ENCODE assay signal across 34 cellular contexts in genomic region chr3:48647714-48648113, GRCh38.
"Had no signal": no experiment of that assay in that cellular context is flagged by ENCODE, and none has a peak within 500 bp of the region (broad histone marks: within the 10 kb centered on the region; RNA-seq: fewer than 3 reads in every experiment).

No MANE protein-coding gene starts in this region.

- H3K4me2 ChIP-seq: KMS-11 had no signal

- DNase-seq: Karpas-422, Kasumi-1, MG63, MM.1S, MV-4-11, NCI-H1048, NCI-H1092, NCI-H1092 treated with DMSO at 0.1 percent for 48 hours, NCI-H1105, NCI-H1105 treated with DMSO at 0.1 percent for 48 hours, NCI-H1417, NCI-H1417 treated with DMSO at 0.1 percent for 48 hours, NCI-H1436, NCI-H1436 treated with DMSO at 0.1 percent for 48 hours, NCI-H146, NCI-H1694, NCI-H1694 treated with DMSO at 0.1 percent for 48 hours, NCI-H187, NCI-H187 treated with DMSO at 0.1 percent for 48 hours, NCI-H1930, NCI-H2029, NCI-H2029 treated with DMSO at 0.1 percent for 48 hours, NCI-H2081, NCI-H2081 treated with DMSO at 0.1 percent for 48 hours, NCI-H2107, NCI-H2171, NCI-H2171 treated with DMSO at 0.1 percent for 48 hours, NCI-H2227 treated with DMSO at 0.1 percent for 48 hours, NCI-H226, NCI-H345, NCI-H446, NCI-H446 treated with DMSO at 0.1 percent for 48 hours, NCI-H510A had no signal

- H3K4me3 ChIP-seq: MG63 had no signal

- H3K9me3 ChIP-seq: MG63 had no signal

- H3K9ac ChIP-seq: KMS-11 had no signal

- H3K27ac ChIP-seq: KMS-11 had no signal

- H3K27me3 ChIP-seq: MG63 had no signal

- H3K36me3 ChIP-seq: MG63 had no signal
